In the genomic region with DNA sequence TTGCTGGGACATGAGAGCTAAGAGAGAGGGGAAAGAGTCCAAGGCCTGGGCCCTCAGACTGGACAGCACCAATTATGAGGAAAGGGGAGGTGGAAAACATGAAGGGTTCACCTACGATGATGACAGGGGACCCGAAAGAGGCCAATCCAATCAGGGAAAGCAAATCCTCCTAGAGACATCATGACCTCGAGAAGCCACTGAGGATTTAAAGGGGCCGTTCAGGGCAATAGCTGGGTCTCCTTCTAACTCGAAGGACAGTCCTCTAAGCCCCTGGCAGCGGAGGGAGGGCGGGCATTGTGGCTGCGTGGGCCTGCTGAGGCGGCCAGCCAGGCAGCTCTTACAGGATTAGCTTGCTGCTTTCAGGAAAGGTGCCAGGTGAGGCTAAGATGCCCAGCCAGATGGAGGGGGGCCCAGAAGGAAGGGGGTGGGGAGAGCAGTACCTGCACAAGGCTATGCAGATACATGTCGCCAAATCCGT, we compare ENCODE assay signal across 8 cellular contexts. TPM values are rescaled to one million over a fixed set of nuclear protein-coding genes. Genes with fewer than 3 reads are reported as not detected.
DNase-seq lines count a peak whose midpoint lies in the region; ATAC-seq, FAIRE-seq and TF ChIP-seq lines count a peak whose summit lies in the region.

No MANE protein-coding gene starts in this region.

- no peaks in the 10 kb centered on the region for H3K9me2 ChIP-seq in MM.1S (replicated peaks; ENCODE audit: insufficient read depth, low read length)

- H3F3A ChIP-seq in MM.1S (ENCODE audit: insufficient read depth, low read length), result peaks cover 100% of the 10 kb centered on the region

- H3K4me3 ChIP-seq in MM.1S (ENCODE audit: low read length) (peak overlapping the region; percentile 19; the same call in 1 of the 2 replicates), K562 (no peak overlapping the region)
- H3K4me3 ChIP-seq in naive thymus-derived CD4-positive, alpha-beta T cell (ENCODE audit: low read length), result no peak overlapping the region

- H3K27ac ChIP-seq in MM.1S (ENCODE audit: low read length), result peak overlapping the region; percentile 83; the same call in 1 of the 2 replicates
- H3K27ac ChIP-seq in K562 (ENCODE audit: extremely low read depth, low read depth, low read length), result peak overlapping the region; percentile 71
- H3K27ac ChIP-seq in naive thymus-derived CD4-positive, alpha-beta T cell (ENCODE audit: low read depth, low read length), result peak overlapping the region; percentile 59

- peak overlapping the region in 9 of 10 donors; percentile 35 to 88 (median 74) for H3K4me3 Mint-ChIP-seq in naive thymus-derived CD4-positive, alpha-beta T cell

- DNase-seq in CD1c-positive myeloid dendritic cell (ENCODE audit: extremely low spot score) (peak; percentile 35), MM.1S (peak; percentile 51), K562 (ENCODE audit: extremely low read depth in 1 of 4, low spot score in 3 of 4) (no peak), sciatic nerve (ENCODE audit: low spot score) (no peak)
- no peak for DNase-seq in naive thymus-derived CD4-positive, alpha-beta T cell
- DNase-seq in effector CD8-positive, alpha-beta T cell (lab: John Stamatoyannopoulos, UW), result no peak

- H3K4me1 ChIP-seq in MM.1S (ENCODE audit: low read length) (peaks cover 96% of the 10 kb centered on the region), K562 (replicated peaks in 1 of 2; ENCODE audit: control insufficient read depth in 2 of 2, insufficient read depth in 2 of 2, low read length in 2 of 2) (peaks cover 84 to 92% of the 10 kb centered on the region in 2 experiments)
- H3K4me1 ChIP-seq in naive thymus-derived CD4-positive, alpha-beta T cell (ENCODE audit: control insufficient read depth in 2 of 2, insufficient read depth in 2 of 2, low read length in 2 of 2), result peaks cover 97 to 99% of the 10 kb centered on the region in 2 donors

- H3K27me3 ChIP-seq in MM.1S (replicated peaks; ENCODE audit: insufficient read depth, low read length) (no peaks in the 10 kb centered on the region), K562 (ENCODE audit: control insufficient read depth in 2 of 2, insufficient read depth in 2 of 2, low read length in 2 of 2) (no peaks in the 10 kb centered on the region)
- H3K27me3 ChIP-seq in naive thymus-derived CD4-positive, alpha-beta T cell (ENCODE audit: control insufficient read depth in 2 of 2, insufficient read depth in 2 of 2, low read length in 2 of 2), result no peaks in the 10 kb centered on the region

- peaks cover 87 to 100% (median 97%) of the 10 kb centered on the region in 7 donors for H3K4me1 Mint-ChIP-seq in naive thymus-derived CD4-positive, alpha-beta T cell

- H3K9me3 Mint-ChIP-seq in naive thymus-derived CD4-positive, alpha-beta T cell, result peaks cover 0 to 2% (median 0%) of the 10 kb centered on the region in 11 donors

- TF ChIP-seq CTCF in MM.1S (IDR thresholded peaks at IDR 0.05; ENCODE audit: low read length) (no peak), K562 (IDR thresholded peaks at IDR 0.05 in 2 of 3, conservative IDR thresholded peaks at IDR 0.05 in 1 of 3; ENCODE audit: insufficient read depth in 2 of 3, low read depth in 1 of 3, low read length in 3 of 3) (no peak)

- no peak for TF ChIP-seq RAD21 in K562 (CRISPR knock-in tag; conservative IDR thresholded peaks at IDR 0.05 in 1 of 2, IDR thresholded peaks at IDR 0.05 in 1 of 2)

- H3K9me3 ChIP-seq in MM.1S (replicated peaks; ENCODE audit: insufficient read depth, low read length) (no peaks in the 10 kb centered on the region), K562 (replicated peaks; ENCODE audit: control insufficient read depth, insufficient read depth, low read depth, low read length) (no peaks in the 10 kb centered on the region)
- no peaks in the 10 kb centered on the region for H3K9me3 ChIP-seq in naive thymus-derived CD4-positive, alpha-beta T cell (ENCODE audit: control insufficient read depth in 2 of 3, low read length in 3 of 3)

- no peaks in the 10 kb centered on the region for H3K27me3 Mint-ChIP-seq in naive thymus-derived CD4-positive, alpha-beta T cell

- intact Hi-C loops in K562 (cut with micrococcal nuclease), result no loop called here
- intact Hi-C loops in naive thymus-derived CD4-positive, alpha-beta T cell (cut with micrococcal nuclease), result no loop called here
- intact Hi-C loops in sciatic nerve (cut with DNase I), result no loop called here

- H3K9ac ChIP-seq in MM.1S (ENCODE audit: low read length) (peak overlapping the region; percentile 24; the same call in 1 of the 2 replicates), K562 (ENCODE audit: insufficient read depth in 1 of 2, low read depth in 2 of 2, low read length in 2 of 2) (peak overlapping the region; percentile 27 to 72; a peak in 3 of 4 replicates)

- H3K36me3 ChIP-seq in MM.1S (replicated peaks; ENCODE audit: insufficient read depth, low read length) (0 out of 2 replicates have a peak, but pooled peaks cover 8% of the 10 kb centered on the region), K562 (ENCODE audit: control insufficient read depth, insufficient read depth, low read length) (peaks cover 10% of the 10 kb centered on the region; the same call in 2 of the 3 replicates)
- peaks cover 0 to 4% (median 0%) of the 10 kb centered on the region in 3 experiments for H3K36me3 ChIP-seq in naive thymus-derived CD4-positive, alpha-beta T cell (ENCODE audit: control insufficient read depth in 2 of 3, insufficient read depth in 3 of 3, low read length in 3 of 3)

- WGBS in K562 (ENCODE audit: insufficient coverage, low coverage, missing lambda C conversion rate), result 56% methylated on average over 11 of the region's 11 CpGs

- CTCF ChIA-PET in K562 (lab: Yijun Ruan, JAX; ENCODE audit: low intra/inter-chr PET ratio), result no interaction called here
- CTCF ChIA-PET in naive thymus-derived CD4-positive, alpha-beta T cell (lab: Charles Lee), result interaction anchor here (0.6 to 1.5 kb wide), 5 partner anchors 8 to 185 kb away, joined by 3 to 5 read pairs (median 3); no protein-coding TSS in a partner anchor

- BruUV-seq in K562 (replicated peaks; lab: Mats Ljungman, UMichigan), result no TSS peak

- H3K4me2 ChIP-seq in MM.1S (ENCODE audit: low read depth, low read length), result peak overlapping the region; percentile 90
- peak overlapping the region; percentile 45 for H3K4me2 ChIP-seq in K562 (ENCODE audit: insufficient read depth, low read length)

- H3K9me1 ChIP-seq in K562 (ENCODE audit: control insufficient read depth, insufficient read depth, low read length), result peaks cover 28% of the 10 kb centered on the region

- in situ Hi-C loops in K562 (cut with MboI), result no loop called here

- no peak for TF ChIP-seq POLR2A in K562 (conservative IDR thresholded peaks at IDR 0.05)

- H4K20me1 ChIP-seq in MM.1S (ENCODE audit: insufficient read depth, low read length), result no peaks in the 10 kb centered on the region
- peaks cover 56% of the 10 kb centered on the region for H4K20me1 ChIP-seq in K562 (replicated peaks; ENCODE audit: control insufficient read depth, insufficient read depth, low read length)

- H3K79me2 ChIP-seq in MM.1S (ENCODE audit: low read length) (peaks cover 98% of the 10 kb centered on the region), K562 (ENCODE audit: control insufficient read depth, insufficient read depth, low read length) (peaks cover 99% of the 10 kb centered on the region)

- H2AFZ ChIP-seq in MM.1S (ENCODE audit: low read length) (no peak overlapping the region), K562 (ENCODE audit: low read depth, low read length) (no peak overlapping the region)

- FAIRE-seq in K562 (lab: Jason Lieb, UNC), result no peak

- TF ChIP-seq EP300 in K562 (IDR thresholded peaks at IDR 0.05; ENCODE audit: low read length), result no peak

- POLR2A ChIA-PET in K562 (lab: Yijun Ruan, JAX), result interaction anchor here (0.6 to 7.3 kb wide), 4 partner anchors 8 to 229 kb away, joined by 3 to 62 read pairs (median 3); partner anchors contain the start of gene MEF2D
- POLR2A ChIA-PET in naive thymus-derived CD4-positive, alpha-beta T cell (lab: Charles Lee), result interaction anchor here (1.0 to 16.2 kb wide), 4 partner anchors 6 to 98 kb away, joined by 3 to 256 read pairs (median 130); partner anchors contain the start of genes MEF2D and NAXE

- no peak for ATAC-seq in K562
- ATAC-seq in naive thymus-derived CD4-positive, alpha-beta T cell, result no peak
- no peak for ATAC-seq in sciatic nerve
- no peak for ATAC-seq in SK-N-SH treated with all-trans-retinoic acid at 6 μM for 48 hours
- no peak for ATAC-seq in HG03108 (IDR thresholded peaks at IDR 0.05; ENCODE audit: unreplicated experiment)

- peaks cover 4 to 17% (median 5%) of the 10 kb centered on the region in 5 donors for H3K36me3 Mint-ChIP-seq in naive thymus-derived CD4-positive, alpha-beta T cell

- H3K27ac Mint-ChIP-seq in naive thymus-derived CD4-positive, alpha-beta T cell, result peak overlapping the region in 8 of 9 donors; percentile 44 to 99 (median 88)

TF ChIP-seq in SK-N-SH treated with all-trans-retinoic acid at 6 μM for 48 hours, 23 proteins besides CTCF, POLR2A, EP300 and RAD21 (continues in another document):
- TF ChIP-seq CSDC2 (CRISPR knock-in tag; IDR thresholded peaks at IDR 0.05) (no peak), PPARA (CRISPR knock-in tag; IDR thresholded peaks at IDR 0.05; ENCODE audit: borderline replicate concordance) (no peak), ZFP30 (CRISPR knock-in tag; IDR thresholded peaks at IDR 0.05) (no peak), ZNF8 (CRISPR knock-in tag; IDR thresholded peaks at IDR 0.05) (no peak), BACH2 (CRISPR knock-in tag; IDR thresholded peaks at IDR 0.05; ENCODE audit: borderline replicate concordance) (no peak), ZNF565 (CRISPR knock-in tag; conservative IDR thresholded peaks at IDR 0.05; ENCODE audit: low read depth) (no peak)

RNA-seq across cellular contexts. Expression of gene MEF2D, which starts 7.4 kb away (rescaled TPM):
- 11.7 and 23.2 TPM in 2 replicates for total RNA-seq in K562 (2011; cell fraction: chromatin; rRNA removed; ENCODE audit: low replicate concordance)
- 10.0 and 13.7 TPM in 2 replicates for total RNA-seq in K562 (2011; cell fraction: nucleolus; rRNA removed)
- 14.1 and 18.8 TPM in 2 replicates for total RNA-seq in K562 (2011; cell fraction: nucleoplasm; rRNA removed)
- total RNA-seq in K562 (2014; rRNA removed) (5.4 and 6.5 TPM in 2 replicates), K562 (2014; rRNA removed; fragmentation: Illumina TruSeq; extraction: Trizol) (1.3 and 1.7 TPM in 2 replicates), K562 (2015; rRNA removed; fragmentation: Illumina TruSeq; extraction: Trizol) (2.6 and 2.7 TPM in 2 replicates), K562 (2021) (13.8 and 19.5 TPM in 2 replicates), sciatic nerve (66.8 TPM)
- polyA plus RNA-seq in K562 (2011; rRNA removed) (2.2 and 4.6 TPM in 2 replicates), K562 (2014; fragmentation: Illumina TruSeq; extraction: Trizol) (5.0 and 8.2 TPM in 2 replicates), K562 (2014; fragmentation: Nextera tagmentation; extraction: Ambion mirVana) (under 1 TPM; 0.10 TPM), K562 (2014; rRNA removed) (6.0 and 8.2 TPM in 2 replicates)
- 3.8 and 6.0 TPM in 2 replicates for polyA plus RNA-seq in K562 (2011; cell fraction: cytosol; rRNA removed)
- 8.5 and 14.0 TPM in 2 replicates for polyA plus RNA-seq in K562 (2011; cell fraction: nucleus; rRNA removed)
- polyA plus RNA-seq in K562 (2012), result 8.7 and 11.3 TPM in 2 replicates
- 2.8 and 3.4 TPM in 2 replicates for polyA minus RNA-seq in K562 (2011; rRNA and poly(A)+ RNA removed)
- 3.1 and 5.6 TPM in 2 replicates for polyA minus RNA-seq in K562 (2011; cell fraction: cytosol; rRNA and poly(A)+ RNA removed)
- polyA minus RNA-seq in K562 (2011; cell fraction: nucleus; rRNA and poly(A)+ RNA removed), result 4.6 and 7.7 TPM in 2 replicates
- 100 to 1,000 TPM in 2 of 5 experiments, 10 to 100 TPM in 3; 48.1 to 190 (median 67.7) TPM for total RNA-seq in naive thymus-derived CD4-positive, alpha-beta T cell
- polyA plus RNA-seq in naive thymus-derived CD4-positive, alpha-beta T cell, result 10 to 100 TPM in 1 of 2 donors, 1 to 10 TPM in 1; 4.5 to 10.0 TPM

Comparison
In these comparisons a context has a peak if more than half of its experiments do, and no peak if none do; other contexts are left out.
1. DNase-seq: peak in CD1c-positive myeloid dendritic cell (single experiment) and MM.1S (single experiment); none in K562 (0 of 4), naive thymus-derived CD4-positive, alpha-beta T cell (0 of 9), sciatic nerve (single experiment) and effector CD8-positive, alpha-beta T cell (single experiment).
2. Peak in every context shown above with its lines, with median percentiles within 50 percentile points of each other: H3K27ac ChIP-seq.